ENCODE assay signal across 10 cellular contexts in the genomic region with DNA sequence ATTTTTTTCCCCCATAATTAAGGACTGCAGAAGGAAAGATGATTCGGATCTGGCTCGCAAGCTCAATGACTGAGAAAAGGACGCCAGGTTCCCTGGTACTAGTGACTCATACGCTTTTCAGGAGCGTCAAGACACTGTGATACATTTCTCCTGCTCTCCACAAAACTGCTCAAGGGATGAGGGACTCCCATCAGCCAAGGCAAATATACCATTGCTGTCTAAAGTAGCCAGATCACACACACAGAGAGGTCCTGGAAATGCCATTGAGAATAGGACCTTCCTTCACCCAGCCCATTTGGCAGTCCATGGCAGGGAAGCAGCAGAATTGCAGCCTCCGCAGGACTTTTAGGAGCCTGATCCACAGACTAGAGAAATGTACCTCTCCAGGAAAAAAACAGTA.
DNase-seq lines count a peak whose midpoint lies in the region; ATAC-seq and TF ChIP-seq lines count a peak whose summit lies in the region.
"Had no signal": no experiment of that assay in that cellular context is flagged by ENCODE, and none has a peak within 500 bp of the region (broad histone marks: within the 10 kb centered on the region; RNA-seq: fewer than 3 reads in every experiment).

No MANE protein-coding gene starts in this region.

- peak overlapping the region; percentile 19 for H3K27ac Mint-ChIP-seq in T-helper 17 cell
- H3K27ac Mint-ChIP-seq: CD4-positive, CD25-positive, alpha-beta regulatory T cell had no signal

- no peak overlapping the region for H3K4me3 Mint-ChIP-seq in T-helper 17 cell
- H3K4me3 Mint-ChIP-seq: CD4-positive, CD25-positive, alpha-beta regulatory T cell had no signal

- H3K27ac ChIP-seq in rectal smooth muscle tissue (ENCODE audit: low read depth, low read length) = peak overlapping the region; percentile 75

- TF ChIP-seq CTCF in AG10803 (conservative IDR thresholded peaks at IDR 0.05; ENCODE audit: low read length) = no peak
- no peak for TF ChIP-seq CTCF in fibroblast of the aortic adventitia (IDR thresholded peaks at IDR 0.05; ENCODE audit: insufficient read depth, low read length)

- H3K4me1 ChIP-seq in rectal smooth muscle tissue (ENCODE audit: control insufficient read depth, insufficient read depth, low read length) = peaks cover 22% of the 10 kb centered on the region

- no peak overlapping the region for H3K9ac ChIP-seq in rectal smooth muscle tissue (ENCODE audit: low read length)

- no peaks in the 10 kb centered on the region for H3K27me3 Mint-ChIP-seq in T-helper 17 cell

- H3K4me3 ChIP-seq in AG10803 (ENCODE audit: low read length) (no peak overlapping the region), fibroblast of the aortic adventitia (ENCODE audit: low read depth, low read length) (no peak overlapping the region), rectal smooth muscle tissue (ENCODE audit: low read length) (peak overlapping the region; percentile 28)

- H3K27me3 ChIP-seq in rectal smooth muscle tissue (ENCODE audit: control insufficient read depth, insufficient read depth, low read length) = no peaks in the 10 kb centered on the region

- peak; percentile 66 for DNase-seq in AG10803 (ENCODE audit: low read depth)
- DNase-seq in T-helper 17 cell = no peak
- DNase-seq in fibroblast of the aortic adventitia (ENCODE audit: low read depth) = peak; percentile 68
- no peak for DNase-seq in stimulated activated CD8-positive, alpha-beta memory T cell treated with anti-CD3 and anti-CD28 coated beads, Interleukin-4, amount 100 ng/mL, for 48 hours
- no peak for DNase-seq in DMS53 treated with DMSO at 0.1 percent for 48 hours (lab: John Stamatoyannopoulos, UW; ENCODE audit: unreplicated experiment)
- DNase-seq: CD4-positive, CD25-positive, alpha-beta regulatory T cell; effector memory CD4-positive, alpha-beta T cell had no signal

- no peaks in the 10 kb centered on the region for H3K9me3 ChIP-seq in T-helper 17 cell (ENCODE audit: control insufficient read depth, low read length, poor library complexity, severe bottlenecking)

- ATAC-seq in T-helper 17 cell (no peak), HG03045 (IDR thresholded peaks at IDR 0.05; ENCODE audit: unreplicated experiment) (no peak), GM21515 (IDR thresholded peaks at IDR 0.05; ENCODE audit: unreplicated experiment) (no peak)

- no peaks in the 10 kb centered on the region for H3K36me3 Mint-ChIP-seq in T-helper 17 cell (ENCODE audit: low read depth)
- H3K36me3 Mint-ChIP-seq: CD4-positive, CD25-positive, alpha-beta regulatory T cell had no signal

- peaks cover 12% of the 10 kb centered on the region for H3K4me1 Mint-ChIP-seq in T-helper 17 cell

- H3K36me3 ChIP-seq in rectal smooth muscle tissue (ENCODE audit: control insufficient read depth, insufficient read depth, low read length) = no peaks in the 10 kb centered on the region

Comparison
In these comparisons a context has a peak if more than half of its experiments do, and no peak if none do; other contexts are left out.
1. DNase-seq: peak in AG10803 (single experiment) and fibroblast of the aortic adventitia (single experiment); none in T-helper 17 cell (0 of 3), stimulated activated CD8-positive, alpha-beta memory T cell treated with anti-CD3 and anti-CD28 coated beads, Interleukin-4, amount 100 ng/mL, for 48 hours (single experiment) and DMS53 treated with DMSO at 0.1 percent for 48 hours (single experiment).